ENCODE assay signal across 8 cellular contexts in genomic region chr1:206912445-206913095, GRCh38. TPM values are rescaled to one million over a fixed set of nuclear protein-coding genes. Genes with fewer than 3 reads are reported as not detected.
A peak's percentile ranks its signal among the peaks of the same experiment; 100 is the strongest.
DNase-seq lines count a peak whose midpoint lies in the region; ATAC-seq, FAIRE-seq and TF ChIP-seq lines count a peak whose summit lies in the region.

No MANE protein-coding gene starts in this region.

- H3K36me3 ChIP-seq in bronchial epithelial cell (ENCODE audit: control insufficient read depth, insufficient read depth, low read length) = no peaks in the 10 kb centered on the region

- no peak for FAIRE-seq in bronchial epithelial cell (lab: Jason Lieb, UNC)

- H3K4me3 ChIP-seq in bronchial epithelial cell (ENCODE audit: low read depth, low read length) = no peak overlapping the region

- POLR2A ChIA-PET in HEK293T (lab: Yijun Ruan, JAX) = interaction anchor here (0.7 to 1.3 kb wide), 2 partner anchors 70 to 178 kb away, joined by 3 read pairs; no protein-coding TSS in a partner anchor

- no peak for ATAC-seq in HG02885 (IDR thresholded peaks at IDR 0.05; ENCODE audit: poor library complexity, unreplicated experiment)

- peak; percentile 92 for DNase-seq in DMS53 treated with DMSO at 0.1 percent for 48 hours (lab: John Stamatoyannopoulos, UW; ENCODE audit: unreplicated experiment)
- peak; percentile 87 for DNase-seq in HEK293T (ENCODE audit: extremely low spot score)
- DNase-seq in NCI-H2171 treated with DMSO at 0.1 percent for 48 hours (lab: John Stamatoyannopoulos, UW) = peak; percentile 84
- peak; percentile 54 for DNase-seq in UCSD-AML1 (lab: John Stamatoyannopoulos, UW; ENCODE audit: unreplicated experiment)
- peak; percentile 75 for DNase-seq in bronchial epithelial cell (ENCODE audit: low read depth)
- DNase-seq in islet precursor cell = peak; percentile 87
- peak; percentile 60 to 70 for DNase-seq in stimulated activated CD4-positive, alpha-beta T cell treated with anti-CD3 and anti-CD28 coated beads, Interleukin-2, amount 100 ng/mL, for 24 hours

- TF ChIP-seq CTCF in bronchial epithelial cell (IDR thresholded peaks at IDR 0.05; ENCODE audit: insufficient read depth, low read length, severe bottlenecking) = peak; percentile 73

- CTCF ChIA-PET in HEK293T (lab: Yijun Ruan, JAX) = interaction anchor here (0.6 to 2.4 kb wide), 18 partner anchors 17 to 1129 kb away, joined by 3 to 17 read pairs (median 4); partner anchors contain the start of gene IL20

- H3K27me3 ChIP-seq in bronchial epithelial cell (ENCODE audit: control insufficient read depth, insufficient read depth, low read length) = no peaks in the 10 kb centered on the region

TF ChIP-seq in HEK293T, 16 proteins besides CTCF, POLR2A, EP300 and RAD21:
- TF ChIP-seq HDGF (IDR thresholded peaks at IDR 0.05; ENCODE audit: borderline replicate concordance) (no peak), SUZ12 (IDR thresholded peaks at IDR 0.05) (no peak), CTBP1 (IDR thresholded peaks at IDR 0.05; ENCODE audit: borderline replicate concordance) (no peak), SP1 (IDR thresholded peaks at IDR 0.05) (no peak), LEF1 (IDR thresholded peaks at IDR 0.05; ENCODE audit: borderline replicate concordance) (no peak)
- TF ChIP-seq, protein P1, sequence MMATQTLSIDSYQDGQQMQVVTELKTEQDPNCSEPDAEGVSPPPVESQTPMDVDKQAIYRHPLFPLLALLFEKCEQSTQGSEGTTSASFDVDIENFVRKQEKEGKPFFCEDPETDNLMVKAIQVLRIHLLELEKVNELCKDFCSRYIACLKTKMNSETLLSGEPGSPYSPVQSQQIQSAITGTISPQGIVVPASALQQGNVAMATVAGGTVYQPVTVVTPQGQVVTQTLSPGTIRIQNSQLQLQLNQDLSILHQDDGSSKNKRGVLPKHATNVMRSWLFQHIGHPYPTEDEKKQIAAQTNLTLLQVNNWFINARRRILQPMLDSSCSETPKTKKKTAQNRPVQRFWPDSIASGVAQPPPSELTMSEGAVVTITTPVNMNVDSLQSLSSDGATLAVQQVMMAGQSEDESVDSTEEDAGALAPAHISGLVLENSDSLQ (IDR thresholded peaks at IDR 0.05) = 0 out of 2 replicates have a peak, but pooled peaks have one; percentile 32

RNA-seq across cellular contexts. Expression of gene FCMR, which starts 9.2 kb away (rescaled TPM):
- total RNA-seq in bronchial epithelial cell = 0.38 TPM in 1 of 2 replicates, not detected in the other

RNA-seq across cellular contexts. Expression of gene IL24, which starts 15.3 kb away (rescaled TPM):
- total RNA-seq in bronchial epithelial cell = 0.13 and 0.26 TPM in 2 replicates

RNA-seq across cellular contexts. Expression of gene PIGR, which starts 33.7 kb away (rescaled TPM):
- under 0.01 and 0.51 TPM in 2 replicates for total RNA-seq in bronchial epithelial cell

RNA-seq across cellular contexts. Expression of gene IL20, which starts 47.1 kb away (rescaled TPM):
- 0.53 TPM in 1 of 2 replicates, not detected in the other for total RNA-seq in bronchial epithelial cell

RNA-seq across cellular contexts. Expression of gene FCAMR, which starts 57.7 kb away (rescaled TPM):
- total RNA-seq in bronchial epithelial cell = not detected in 2 replicates
